27 cellular contexts compared by ENCODE assay signal in genomic region chr17:58601976-58602375, GRCh38.
"Had no signal": no experiment of that assay in that cellular context is flagged by ENCODE, and none has a peak within 500 bp of the region (broad histone marks: within the 10 kb centered on the region; RNA-seq: fewer than 3 reads in every experiment).

No MANE protein-coding gene starts in this region.

- FAIRE-seq: colon, endometrium, islet of Langerhans, keratinocyte had no signal

- H3K4me3 ChIP-seq: esophagus squamous epithelium, gastrocnemius medialis, heart right ventricle, left lung, lower lobe of right lung, mucosa of descending colon had no signal

- ATAC-seq: effector memory CD8-positive, alpha-beta T cell; esophagus mucosa; gastrocnemius medialis; heart right ventricle; left cardiac atrium; left lung; left ventricle myocardium superior; lower lobe of right lung; mucosa of descending colon; naive thymus-derived CD8-positive, alpha-beta T cell had no signal

- DNase-seq: cortex of kidney; effector CD8-positive, alpha-beta T cell; effector memory CD8-positive, alpha-beta T cell; endodermal cell; erythroblast; esophagus squamous epithelium; foreskin fibroblast; foreskin melanocyte; gastrocnemius medialis; glutamatergic neuron; head of caudate nucleus; heart right ventricle; hypothalamus; left cardiac atrium; left lung; left ventricle myocardium superior; lower lobe of right lung; mesenchymal stem cell; mucosa of descending colon; naive B cell; naive thymus-derived CD8-positive, alpha-beta T cell had no signal

- H3K4me1 ChIP-seq: esophagus squamous epithelium, gastrocnemius medialis, left lung, lower lobe of right lung had no signal

- H3K27ac ChIP-seq: epithelial cell of prostate, esophagus squamous epithelium, gastrocnemius medialis, heart right ventricle, left lung, lower lobe of right lung had no signal

- H3K36me3 ChIP-seq: esophagus squamous epithelium, gastrocnemius medialis, heart right ventricle, left lung, lower lobe of right lung had no signal

- H3K27me3 ChIP-seq: esophagus squamous epithelium, gastrocnemius medialis, heart right ventricle, left lung had no signal

- H3K9me3 ChIP-seq: esophagus squamous epithelium, gastrocnemius medialis, heart right ventricle, left lung, lower lobe of right lung, mucosa of descending colon had no signal
